Comparison of ENCODE assay signal across 31 cellular contexts in the genomic region with DNA sequence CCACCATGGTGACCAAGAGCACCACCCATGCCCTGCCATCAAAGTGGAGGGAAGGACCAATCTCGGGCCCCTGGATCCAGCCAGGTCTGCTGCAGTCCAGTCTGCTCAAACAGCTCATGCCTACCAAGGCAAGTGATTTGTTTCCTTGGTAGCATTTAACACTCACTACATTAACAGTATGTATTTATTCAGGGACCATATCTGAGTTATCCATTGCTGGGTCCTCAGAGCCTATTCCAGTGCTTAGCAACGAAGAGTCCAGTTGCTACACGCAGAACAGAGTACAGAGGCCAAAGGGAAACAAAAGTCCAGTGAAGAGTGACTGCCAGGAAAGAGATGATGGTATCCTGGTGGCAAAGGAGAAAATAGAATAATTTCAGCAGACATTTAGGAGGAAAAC.
"Had no signal": no experiment of that assay in that cellular context is flagged by ENCODE, and none has a peak within 500 bp of the region (broad histone marks: within the 10 kb centered on the region; RNA-seq: fewer than 3 reads in every experiment).

No MANE protein-coding gene starts in this region.

- FAIRE-seq: endometrium, endothelial cell of umbilical vein had no signal

- H3K27me3 ChIP-seq: adrenal gland, breast epithelium, cardiac muscle cell, colonic mucosa, esophagus squamous epithelium had no signal

- H3K4me1 ChIP-seq: adrenal gland, breast epithelium, colonic mucosa, gastroesophageal sphincter had no signal

- H3K27ac ChIP-seq: adrenal gland, cardiac muscle cell, colonic mucosa, epithelial cell of prostate, esophagus squamous epithelium, gastroesophageal sphincter had no signal

- ATAC-seq: activated T-cell treated with anti-CD3 and anti-CD28 coated beads, Interleukin-2, amount 50 U/mL, for 72 hours; gastroesophageal sphincter had no signal

- H3K27me3 Mint-ChIP-seq: activated CD4-positive, alpha-beta memory T cell treated with anti-CD3 and anti-CD28 coated beads, Interleukin-2, amount 10 ng/mL, durations not matched to agents 7 days and 5 days; activated CD4-positive, alpha-beta T cell treated with anti-CD3 and anti-CD28 coated beads, Interleukin-2, amount 10 ng/mL, durations not matched to agents 7 days and 5 days; activated naive CD4-positive, alpha-beta T cell treated with anti-CD3 and anti-CD28 coated beads, Interleukin-2, amount 10 ng/mL, durations not matched to agents 7 days and 5 days; activated naive CD8-positive, alpha-beta T cell; activated T-cell treated with anti-CD3 and anti-CD28 coated beads, Interleukin-2, amount 50 U/mL, for 24 hours had no signal

- H3K4me1 Mint-ChIP-seq: activated CD4-positive, alpha-beta memory T cell treated with anti-CD3 and anti-CD28 coated beads, Interleukin-2, amount 10 ng/mL, durations not matched to agents 7 days and 5 days; activated CD4-positive, alpha-beta T cell treated with anti-CD3 and anti-CD28 coated beads, Interleukin-2, amount 10 ng/mL, durations not matched to agents 7 days and 5 days; activated naive CD4-positive, alpha-beta T cell treated with anti-CD3 and anti-CD28 coated beads, Interleukin-2, amount 10 ng/mL, durations not matched to agents 7 days and 5 days; brain had no signal

- H3K36me3 ChIP-seq: adrenal gland, breast epithelium, cardiac muscle cell, colonic mucosa, esophagus squamous epithelium, gastroesophageal sphincter had no signal

- H3K9me3 Mint-ChIP-seq: activated CD4-positive, alpha-beta memory T cell treated with anti-CD3 and anti-CD28 coated beads, Interleukin-2, amount 10 ng/mL, durations not matched to agents 7 days and 5 days; activated T-cell treated with anti-CD3 and anti-CD28 coated beads, Interleukin-2, amount 50 U/mL, for 24 hours had no signal

- H3K9me3 ChIP-seq: adrenal gland, breast epithelium, colonic mucosa, esophagus squamous epithelium, gastroesophageal sphincter had no signal

- DNase-seq: activated CD4-positive, alpha-beta memory T cell treated with anti-CD3 and anti-CD28 coated beads, Interleukin-2, amount 10 ng/mL, durations not matched to agents 7 days and 5 days; activated CD4-positive, alpha-beta T cell treated with anti-CD3 and anti-CD28 coated beads for 1 hour; activated CD4-positive, alpha-beta T cell treated with anti-CD3 and anti-CD28 coated beads for 4 hours; activated CD4-positive, alpha-beta T cell treated with anti-CD3 and anti-CD28 coated beads, Interleukin-2, amount 10 ng/mL, durations not matched to agents 7 days and 5 days; activated CD4-positive, alpha-beta T cell treated with anti-CD3 and anti-CD28 coated beads, Interleukin-2, amount 50 U/mL, for 4 hours; activated CD4-positive, CD25-positive, alpha-beta regulatory T cell; activated CD8-positive, alpha-beta memory T cell treated with anti-CD3 and anti-CD28 coated beads, Interleukin-2, amount 50 U/mL, for 48 hours; activated gamma-delta T cell; activated naive CD4-positive, alpha-beta T cell; activated naive CD4-positive, alpha-beta T cell treated with anti-CD3 and anti-CD28 coated beads, Interleukin-2, amount 10 ng/mL, durations not matched to agents 7 days and 5 days; activated T-cell treated with anti-CD3 and anti-CD28 coated beads for 4 hours; activated T-cell treated with anti-CD3 and anti-CD28 coated beads, Interleukin-2, amount 50 U/mL, for 24 hours; activated T-cell treated with anti-CD3 and anti-CD28 coated beads, Interleukin-2, amount 50 U/mL, for 72 hours; adrenal gland; amygdala; aorta; central memory CD4-positive, alpha-beta T cell; cerebellar nuclear complex; colonic mucosa; effector CD8-positive, alpha-beta T cell; esophagus squamous epithelium; foreskin melanocyte; T-helper 2 cell had no signal

- H3K36me3 Mint-ChIP-seq: activated naive CD4-positive, alpha-beta T cell treated with anti-CD3 and anti-CD28 coated beads, Interleukin-2, amount 10 ng/mL, durations not matched to agents 7 days and 5 days; activated naive CD8-positive, alpha-beta T cell; brain had no signal

- H3K4me3 ChIP-seq: adrenal gland, breast epithelium, cardiac muscle cell, colonic mucosa, esophagus squamous epithelium, gastroesophageal sphincter had no signal

- H3K4me3 Mint-ChIP-seq: activated CD4-positive, alpha-beta memory T cell treated with anti-CD3 and anti-CD28 coated beads, Interleukin-2, amount 10 ng/mL, durations not matched to agents 7 days and 5 days; activated CD4-positive, alpha-beta T cell treated with anti-CD3 and anti-CD28 coated beads, Interleukin-2, amount 10 ng/mL, durations not matched to agents 7 days and 5 days; activated naive CD4-positive, alpha-beta T cell treated with anti-CD3 and anti-CD28 coated beads, Interleukin-2, amount 10 ng/mL, durations not matched to agents 7 days and 5 days; activated naive CD8-positive, alpha-beta T cell; activated T-cell treated with anti-CD3 and anti-CD28 coated beads, Interleukin-2, amount 50 U/mL, for 24 hours; activated T-cell treated with anti-CD3 and anti-CD28 coated beads, Interleukin-2, amount 50 U/mL, for 72 hours; brain had no signal

- H3K27ac Mint-ChIP-seq: activated CD4-positive, alpha-beta memory T cell treated with anti-CD3 and anti-CD28 coated beads, Interleukin-2, amount 10 ng/mL, durations not matched to agents 7 days and 5 days; activated CD4-positive, alpha-beta T cell treated with anti-CD3 and anti-CD28 coated beads, Interleukin-2, amount 10 ng/mL, durations not matched to agents 7 days and 5 days; activated naive CD4-positive, alpha-beta T cell treated with anti-CD3 and anti-CD28 coated beads, Interleukin-2, amount 10 ng/mL, durations not matched to agents 7 days and 5 days; activated naive CD8-positive, alpha-beta T cell; activated T-cell treated with anti-CD3 and anti-CD28 coated beads, Interleukin-2, amount 50 U/mL, for 24 hours; activated T-cell treated with anti-CD3 and anti-CD28 coated beads, Interleukin-2, amount 50 U/mL, for 72 hours; brain had no signal
